In genomic region chr4:39323836-39324235, GRCh38 we compare ENCODE assay signal across 14 cellular contexts.
"Had no signal": no experiment of that assay in that cellular context is flagged by ENCODE, and none has a peak within 500 bp of the region (broad histone marks: within the 10 kb centered on the region; RNA-seq: fewer than 3 reads in every experiment).

No MANE protein-coding gene starts in this region.

- H3K27ac Mint-ChIP-seq: activated CD4-positive, alpha-beta memory T cell treated with anti-CD3 and anti-CD28 coated beads for 36 hours; activated naive CD8-positive, alpha-beta T cell treated with anti-CD3 and anti-CD28 coated beads, Interleukin-2, amount 50 U/mL, for 24 hours; activated T-helper 1 cell treated with anti-CD3 and anti-CD28 coated beads, Interleukin-12 subunit alpha, Interleukin-12 subunit beta, Interleukin-2, Interleukin-4 antibody, amounts not matched to agents 30 ng/mL and 10 ng/mL and 1 ng/mL, durations not matched to agents 14 hours and 24 hours and 36 hours had no signal

- H3K4me1 Mint-ChIP-seq: neural crest cell had no signal

- H3K27me3 Mint-ChIP-seq: activated CD4-positive, alpha-beta memory T cell treated with anti-CD3 and anti-CD28 coated beads for 36 hours; activated naive CD8-positive, alpha-beta T cell treated with anti-CD3 and anti-CD28 coated beads, Interleukin-2, amount 50 U/mL, for 24 hours had no signal

- H3K4me3 ChIP-seq: heart right ventricle, stomach, tibial nerve, vagina had no signal

- DNase-seq: activated CD4-positive, alpha-beta memory T cell treated with anti-CD3 and anti-CD28 coated beads for 36 hours; activated CD4-positive, alpha-beta T cell treated with anti-CD3 and anti-CD28 coated beads for 1 hour; activated naive CD4-positive, alpha-beta T cell treated with Interleukin-2 at 50 U/mL for 16 hours; activated naive CD8-positive, alpha-beta T cell treated with anti-CD3 and anti-CD28 coated beads, Interleukin-2, amount 50 U/mL, for 24 hours; central memory CD4-positive, alpha-beta T cell; dermis blood vessel endothelial cell; heart right ventricle; left ventricle myocardium superior; stimulated activated CD4-positive, alpha-beta T cell treated with anti-CD3 and anti-CD28 coated beads, Interleukin-4, amount 100 ng/mL, for 4 hours; stomach had no signal

- H3K4me3 Mint-ChIP-seq: activated CD4-positive, alpha-beta memory T cell treated with anti-CD3 and anti-CD28 coated beads for 36 hours; activated naive CD8-positive, alpha-beta T cell treated with anti-CD3 and anti-CD28 coated beads, Interleukin-2, amount 50 U/mL, for 24 hours; activated T-helper 1 cell treated with anti-CD3 and anti-CD28 coated beads, Interleukin-12 subunit alpha, Interleukin-12 subunit beta, Interleukin-2, Interleukin-4 antibody, amounts not matched to agents 30 ng/mL and 10 ng/mL and 1 ng/mL, durations not matched to agents 14 hours and 24 hours and 36 hours; neural crest cell had no signal

- H3K9me3 Mint-ChIP-seq: activated CD4-positive, alpha-beta memory T cell treated with anti-CD3 and anti-CD28 coated beads for 36 hours; activated naive CD8-positive, alpha-beta T cell treated with anti-CD3 and anti-CD28 coated beads, Interleukin-2, amount 50 U/mL, for 24 hours; activated T-helper 1 cell treated with anti-CD3 and anti-CD28 coated beads, Interleukin-12 subunit alpha, Interleukin-12 subunit beta, Interleukin-2, Interleukin-4 antibody, amounts not matched to agents 30 ng/mL and 10 ng/mL and 1 ng/mL, durations not matched to agents 14 hours and 24 hours and 36 hours; neural crest cell had no signal

- ATAC-seq: activated naive CD8-positive, alpha-beta T cell treated with anti-CD3 and anti-CD28 coated beads, Interleukin-2, amount 50 U/mL, for 24 hours; heart right ventricle; left ventricle myocardium superior had no signal
